22 cellular contexts compared by ENCODE assay signal in the genomic region with DNA sequence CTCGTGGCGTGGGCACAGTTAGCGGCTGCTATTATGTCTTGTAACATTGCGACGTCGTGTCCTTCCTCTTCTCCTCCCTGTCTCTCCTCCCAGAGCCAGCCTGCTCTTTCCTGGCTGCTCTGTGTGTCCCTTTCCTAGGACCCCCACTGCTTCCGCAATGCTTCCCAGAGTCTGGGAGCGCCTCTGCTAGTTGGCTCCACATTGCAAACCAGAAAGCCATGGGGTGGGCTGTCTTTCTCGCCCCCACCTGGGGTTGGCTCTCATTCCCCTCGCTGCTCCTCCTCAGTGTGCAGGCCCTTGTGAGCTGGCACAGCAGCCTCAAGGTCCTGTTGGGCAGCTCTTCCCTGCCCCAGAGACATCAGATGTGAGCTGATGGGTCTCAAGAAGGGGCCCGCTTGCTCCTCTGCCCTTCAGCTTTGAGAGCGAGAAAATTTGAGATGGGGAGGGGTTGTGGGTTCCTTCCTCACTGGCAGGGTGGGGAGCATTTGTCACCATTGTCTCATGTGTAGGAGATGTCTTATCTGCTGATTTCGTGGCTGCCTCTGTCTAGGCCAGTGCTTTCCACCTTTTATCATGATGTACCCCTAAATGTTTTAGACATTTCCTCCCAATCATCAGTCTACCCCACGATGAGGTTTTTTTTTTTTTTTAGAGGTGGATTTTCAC. TPM values are rescaled to one million over a fixed set of nuclear protein-coding genes. Genes with fewer than 3 reads are reported as not detected.
"Had no signal": no experiment of that assay in that cellular context is flagged by ENCODE, and none has a peak within 500 bp of the region (broad histone marks: within the 10 kb centered on the region; RNA-seq: fewer than 3 reads in every experiment).

No MANE protein-coding gene starts in this region.

- H3K4me1 ChIP-seq: prostate gland, testis had no signal

- H3K4me3 ChIP-seq: adrenal gland, cardiac muscle cell, lung, prostate gland, right atrium auricular region, stomach, testis had no signal

- H3K4me3 Mint-ChIP-seq: activated T-helper 1 cell treated with anti-CD3 and anti-CD28 coated beads, Interleukin-12 subunit alpha, Interleukin-12 subunit beta, Interleukin-2, Interleukin-4 antibody, amounts not matched to agents 30 ng/mL and 10 ng/mL and 1 ng/mL, durations not matched to agents 14 hours and 24 hours and 36 hours; T-cell; type B pancreatic cell had no signal

- H3K36me3 Mint-ChIP-seq: T-cell, type B pancreatic cell had no signal

- H3K9me3 ChIP-seq: adrenal gland, prostate gland, right atrium auricular region, stomach, testis had no signal

- H3K27ac ChIP-seq: adrenal gland, cardiac muscle cell, prostate gland, right atrium auricular region, stomach, testis, VCaP had no signal

- ATAC-seq: activated naive CD4-positive, alpha-beta T cell treated with anti-CD3 and anti-CD28 coated beads, Interleukin-2, amount 50 U/mL, for 72 hours; left colon; T-cell had no signal

- H3K27me3 ChIP-seq: adrenal gland, right atrium auricular region, testis had no signal

- H3K27ac Mint-ChIP-seq: activated naive CD4-positive, alpha-beta T cell treated with anti-CD3 and anti-CD28 coated beads, Interleukin-2, amount 50 U/mL, for 72 hours; activated T-helper 1 cell treated with anti-CD3 and anti-CD28 coated beads, Interleukin-12 subunit alpha, Interleukin-12 subunit beta, Interleukin-2, Interleukin-4 antibody, amounts not matched to agents 30 ng/mL and 10 ng/mL and 1 ng/mL, durations not matched to agents 14 hours and 24 hours and 36 hours; T-cell; type B pancreatic cell had no signal

- DNase-seq: activated CD4-positive, alpha-beta T cell treated with anti-CD3 and anti-CD28 coated beads for 1 hour; activated gamma-delta T cell treated with Interleukin-2 at 50 U/mL for 16 hours; adrenal gland; foreskin melanocyte; hypothalamus; left colon; midbrain; small intestine; stimulated activated CD4-positive, alpha-beta T cell treated with anti-CD3 and anti-CD28 coated beads, Interleukin-15, amount 100 ng/mL, for 24 hours; stimulated activated CD4-positive, alpha-beta T cell treated with anti-CD3 and anti-CD28 coated beads, Interleukin-2, amount 100 ng/mL, for 48 hours; stomach; T-cell; testis had no signal

- H3K36me3 ChIP-seq: adrenal gland, cardiac muscle cell, prostate gland, right atrium auricular region, stomach had no signal

- H3K9me3 Mint-ChIP-seq: activated naive CD4-positive, alpha-beta T cell treated with anti-CD3 and anti-CD28 coated beads, Interleukin-2, amount 50 U/mL, for 72 hours; activated T-helper 1 cell treated with anti-CD3 and anti-CD28 coated beads, Interleukin-12 subunit alpha, Interleukin-12 subunit beta, Interleukin-2, Interleukin-4 antibody, amounts not matched to agents 30 ng/mL and 10 ng/mL and 1 ng/mL, durations not matched to agents 14 hours and 24 hours and 36 hours; T-cell; type B pancreatic cell had no signal

RNA-seq across cellular contexts. Expression of a gene that starts 3.3 kb away (rescaled TPM):
- total RNA-seq: dermis microvascular lymphatic vessel endothelial cell, right atrium auricular region had no signal
